In genomic region chrX:40085086-40085551, GRCh38 we compare ENCODE assay signal across 1 cellular context.
TF ChIP-seq lines count a peak whose summit lies in the region.

No MANE protein-coding gene starts in this region.

TF ChIP-seq in WTC11, 78 proteins besides CTCF, POLR2A, EP300 and RAD21 (continued from another document):
- TF ChIP-seq, protein P1, sequence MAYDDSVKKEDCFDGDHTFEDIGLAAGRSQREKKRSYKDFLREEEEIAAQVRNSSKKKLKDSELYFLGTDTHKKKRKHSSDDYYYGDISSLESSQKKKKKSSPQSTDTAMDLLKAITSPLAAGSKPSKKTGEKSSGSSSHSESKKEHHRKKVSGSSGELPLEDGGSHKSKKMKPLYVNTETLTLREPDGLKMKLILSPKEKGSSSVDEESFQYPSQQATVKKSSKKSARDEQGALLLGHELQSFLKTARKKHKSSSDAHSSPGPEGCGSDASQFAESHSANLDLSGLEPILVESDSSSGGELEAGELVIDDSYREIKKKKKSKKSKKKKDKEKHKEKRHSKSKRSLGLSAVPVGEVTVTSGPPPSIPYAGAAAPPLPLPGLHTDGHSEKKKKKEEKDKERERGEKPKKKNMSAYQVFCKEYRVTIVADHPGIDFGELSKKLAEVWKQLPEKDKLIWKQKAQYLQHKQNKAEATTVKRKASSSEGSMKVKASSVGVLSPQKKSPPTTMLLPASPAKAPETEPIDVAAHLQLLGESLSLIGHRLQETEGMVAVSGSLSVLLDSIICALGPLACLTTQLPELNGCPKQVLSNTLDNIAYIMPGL (CRISPR knock-in tag; IDR thresholded peaks at IDR 0.05) = no peak
- TF ChIP-seq, protein P2, sequence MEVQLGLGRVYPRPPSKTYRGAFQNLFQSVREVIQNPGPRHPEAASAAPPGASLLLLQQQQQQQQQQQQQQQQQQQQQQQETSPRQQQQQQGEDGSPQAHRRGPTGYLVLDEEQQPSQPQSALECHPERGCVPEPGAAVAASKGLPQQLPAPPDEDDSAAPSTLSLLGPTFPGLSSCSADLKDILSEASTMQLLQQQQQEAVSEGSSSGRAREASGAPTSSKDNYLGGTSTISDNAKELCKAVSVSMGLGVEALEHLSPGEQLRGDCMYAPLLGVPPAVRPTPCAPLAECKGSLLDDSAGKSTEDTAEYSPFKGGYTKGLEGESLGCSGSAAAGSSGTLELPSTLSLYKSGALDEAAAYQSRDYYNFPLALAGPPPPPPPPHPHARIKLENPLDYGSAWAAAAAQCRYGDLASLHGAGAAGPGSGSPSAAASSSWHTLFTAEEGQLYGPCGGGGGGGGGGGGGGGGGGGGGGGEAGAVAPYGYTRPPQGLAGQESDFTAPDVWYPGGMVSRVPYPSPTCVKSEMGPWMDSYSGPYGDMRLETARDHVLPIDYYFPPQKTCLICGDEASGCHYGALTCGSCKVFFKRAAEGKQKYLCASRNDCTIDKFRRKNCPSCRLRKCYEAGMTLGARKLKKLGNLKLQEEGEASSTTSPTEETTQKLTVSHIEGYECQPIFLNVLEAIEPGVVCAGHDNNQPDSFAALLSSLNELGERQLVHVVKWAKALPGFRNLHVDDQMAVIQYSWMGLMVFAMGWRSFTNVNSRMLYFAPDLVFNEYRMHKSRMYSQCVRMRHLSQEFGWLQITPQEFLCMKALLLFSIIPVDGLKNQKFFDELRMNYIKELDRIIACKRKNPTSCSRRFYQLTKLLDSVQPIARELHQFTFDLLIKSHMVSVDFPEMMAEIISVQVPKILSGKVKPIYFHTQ (CRISPR knock-in tag; IDR thresholded peaks at IDR 0.05) = no peak
- TF ChIP-seq AFF4 (CRISPR knock-in tag; IDR thresholded peaks at IDR 0.05; ENCODE audit: borderline replicate concordance) = no peak
